In the genomic region with DNA sequence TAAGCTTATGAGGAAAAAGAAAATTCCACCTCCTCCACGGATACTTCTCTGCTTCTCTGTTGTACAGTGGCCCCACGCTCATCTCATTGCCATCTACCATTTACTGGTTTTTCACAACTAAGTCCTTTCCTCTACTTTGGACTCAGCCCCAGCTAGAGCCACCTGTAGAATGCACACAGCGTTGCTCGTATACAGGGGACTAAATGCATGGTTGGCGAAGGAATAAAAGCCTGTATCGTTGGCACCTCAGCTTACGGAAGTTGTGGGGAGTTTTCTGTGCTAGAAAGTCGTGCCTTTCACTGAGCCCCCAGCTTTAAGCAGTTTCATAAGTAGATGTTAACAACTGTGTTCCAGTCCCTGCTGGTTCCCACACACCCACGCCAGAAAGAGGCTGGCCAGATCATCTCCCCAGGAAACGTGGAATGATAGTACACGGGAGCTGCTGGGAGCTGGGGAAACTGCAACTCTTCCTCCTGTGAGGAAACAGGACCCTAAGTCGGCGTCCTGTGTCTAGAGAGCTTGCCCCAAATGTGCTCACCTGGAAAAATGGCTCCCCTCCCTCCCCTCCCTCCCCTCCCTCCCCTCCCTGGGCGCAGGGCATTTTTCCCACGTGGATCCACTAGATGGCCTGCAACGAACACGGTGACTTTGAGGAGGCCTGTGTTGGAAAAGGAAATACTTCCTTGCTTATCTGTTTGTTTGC, we compare ENCODE assay signal across 9 cellular contexts. TPM values are rescaled to one million over a fixed set of nuclear protein-coding genes. Genes with fewer than 3 reads are reported as not detected.
DNase-seq lines count a peak whose midpoint lies in the region; FAIRE-seq and TF ChIP-seq lines count a peak whose summit lies in the region.
"Had no signal": no experiment of that assay in that cellular context is flagged by ENCODE, and none has a peak within 500 bp of the region (broad histone marks: within the 10 kb centered on the region; RNA-seq: fewer than 3 reads in every experiment).

No MANE protein-coding gene starts in this region.

- no peak for TF ChIP-seq POLR2A in esophagus squamous epithelium (IDR thresholded peaks at IDR 0.05)
- TF ChIP-seq POLR2A in H54 (IDR thresholded peaks at IDR 0.05; ENCODE audit: low read depth, low read length) = no peak
- no peak for TF ChIP-seq POLR2A in vagina (IDR thresholded peaks at IDR 0.05)

- H3K4me2 ChIP-seq in OCI-LY3 (ENCODE audit: low read length) (peak overlapping the region; percentile 81), neural progenitor cell (no peak overlapping the region)

- H2AFZ ChIP-seq in OCI-LY3 (ENCODE audit: low read depth, low read length) (peak overlapping the region; percentile 82), neural progenitor cell (replicated peaks) (peak overlapping the region; percentile 80)

- H3K9me3 ChIP-seq in OCI-LY3 (ENCODE audit: insufficient read depth, low read length) (no peaks in the 10 kb centered on the region), esophagus squamous epithelium (no peaks in the 10 kb centered on the region), neural progenitor cell (ENCODE audit: low read depth) (no peaks in the 10 kb centered on the region), vagina (no peaks in the 10 kb centered on the region)

- peak; percentile 53 for TF ChIP-seq CTCF in OCI-LY3 (IDR thresholded peaks at IDR 0.05; ENCODE audit: low read depth, low read length)
- peak in 3 of 6 experiments; percentile 16 to 36 (median 20) for TF ChIP-seq CTCF in esophagus squamous epithelium (IDR thresholded peaks at IDR 0.05)
- TF ChIP-seq CTCF in neural progenitor cell (IDR thresholded peaks at IDR 0.05) = peak; percentile 46
- peak in 1 of 3 experiments; percentile 41 for TF ChIP-seq CTCF in vagina (IDR thresholded peaks at IDR 0.05)

- intact Hi-C loops in esophagus squamous epithelium (cut with DNase I) = no loop called here
- intact Hi-C loops in vagina (cut with DNase I) = no loop called here

- H3K36me3 ChIP-seq in OCI-LY3 (replicated peaks; ENCODE audit: low read depth, low read length) (no peaks in the 10 kb centered on the region), esophagus squamous epithelium (no peaks in the 10 kb centered on the region), neural progenitor cell (no peaks in the 10 kb centered on the region), vagina (no peaks in the 10 kb centered on the region)

- WGBS in esophagus squamous epithelium, 2 donors = 28 to 38% methylated on average over 11 to 15 of the region's 17 CpGs

- H3K4me1 ChIP-seq in OCI-LY3 (ENCODE audit: low read length) (peaks cover 35% of the 10 kb centered on the region), esophagus squamous epithelium (peaks cover 0 to 40% (median 27%) of the 10 kb centered on the region in 3 donors), neural progenitor cell (no peaks in the 10 kb centered on the region), vagina (peaks cover 12% of the 10 kb centered on the region)

- H3K79me2 ChIP-seq in OCI-LY3 (ENCODE audit: low read length) (no peaks in the 10 kb centered on the region), neural progenitor cell (ENCODE audit: low read depth) (no peaks in the 10 kb centered on the region)

- no peaks in the 10 kb centered on the region for H3F3A ChIP-seq in neural progenitor cell (ENCODE audit: low read depth)

- H3K4me3 Mint-ChIP-seq in neural progenitor cell = no peak overlapping the region

- no peak overlapping the region for H3K27ac Mint-ChIP-seq in neural progenitor cell

- H3K9ac ChIP-seq in OCI-LY3 (ENCODE audit: low read length) = peak overlapping the region; percentile 36; the same call in 1 of the 2 replicates
- H3K9ac ChIP-seq in neural progenitor cell = no peak overlapping the region

- H3K9me3 Mint-ChIP-seq in neural progenitor cell = peaks cover 6% of the 10 kb centered on the region

- H3K27ac ChIP-seq in OCI-LY3 (ENCODE audit: low read length) (no peak overlapping the region), esophagus squamous epithelium (peak overlapping the region in 3 of 4 donors; percentile 28 to 42 (median 39)), neural progenitor cell (no peak overlapping the region), vagina (no peak overlapping the region)

- peaks cover 3% of the 10 kb centered on the region for H3K4me1 Mint-ChIP-seq in neural progenitor cell

- H3K36me3 Mint-ChIP-seq in neural progenitor cell = no peaks in the 10 kb centered on the region

- H4K20me1 ChIP-seq in OCI-LY3 (ENCODE audit: insufficient read depth, low read length) = no peaks in the 10 kb centered on the region
- no peaks in the 10 kb centered on the region for H4K20me1 ChIP-seq in neural progenitor cell (ENCODE audit: low read depth)

- H3K4me3 ChIP-seq in OCI-LY3 (ENCODE audit: low read length) = peak overlapping the region; percentile 72
- H3K4me3 ChIP-seq in esophagus squamous epithelium = peak overlapping the region in 2 of 4 donors; percentile 17 to 37
- no peak overlapping the region for H3K4me3 ChIP-seq in neural progenitor cell
- H3K4me3 ChIP-seq in vagina = no peak overlapping the region

- DNase-seq in NCI-H2227 (lab: John Stamatoyannopoulos, UW; ENCODE audit: unreplicated experiment) (peak; percentile 11), NCI-H2227 treated with DMSO at 0.1 percent for 48 hours (lab: John Stamatoyannopoulos, UW) (no peak), esophagus squamous epithelium (lab: John Stamatoyannopoulos, UW) (no peak), neural progenitor cell (ENCODE audit: low spot score) (peak; percentile 61), H54 (ENCODE audit: insufficient read length, low spot score) (no peak), vagina (ENCODE audit: extremely low spot score in 2 of 2) (no peak)
- DNase-seq in effector CD8-positive, alpha-beta T cell (lab: John Stamatoyannopoulos, UW) = no peak

- no peak for FAIRE-seq in H54 (lab: Jason Lieb, UNC)
- FAIRE-seq: G401.6 had no signal

- no peaks in the 10 kb centered on the region for H3K27me3 Mint-ChIP-seq in neural progenitor cell (ENCODE audit: insufficient read depth, low read depth)

- H3K27me3 ChIP-seq in OCI-LY3 (ENCODE audit: low read depth, low read length) (no peaks in the 10 kb centered on the region), esophagus squamous epithelium (no peaks in the 10 kb centered on the region), neural progenitor cell (no peaks in the 10 kb centered on the region), vagina (no peaks in the 10 kb centered on the region)

RNA-seq across cellular contexts. Expression of a gene that starts 43.7 kb away (rescaled TPM):
- under 1 TPM in 1 of 4 donors, not detected in 3; 0.57 TPM for total RNA-seq in esophagus squamous epithelium
- 0.12 and 0.37 TPM in 2 replicates for total RNA-seq in neural progenitor cell (ENCODE audit: low replicate concordance)
- 1.2 TPM for total RNA-seq in vagina

Comparison
In these comparisons a context has a peak if more than half of its experiments do, and no peak if none do; other contexts are left out.
1. DNase-seq: peak in NCI-H2227 (single experiment) and neural progenitor cell (single experiment); none in NCI-H2227 treated with DMSO at 0.1 percent for 48 hours (single experiment), esophagus squamous epithelium (single experiment), H54 (single experiment), effector CD8-positive, alpha-beta T cell (single experiment) and vagina (0 of 2).
2. H3K27ac ChIP-seq: peak in esophagus squamous epithelium (3 of 4); none in OCI-LY3 (single experiment), neural progenitor cell (single experiment) and vagina (single experiment).